8 cellular contexts compared by ENCODE assay signal in genomic region chr6:156886409-156886808, GRCh38.
A peak's percentile ranks its signal among the peaks of the same experiment; 100 is the strongest.
DNase-seq lines count a peak whose midpoint lies in the region; ATAC-seq and TF ChIP-seq lines count a peak whose summit lies in the region.

No MANE protein-coding gene starts in this region.

- intact Hi-C loops in body of pancreas (cut with DNase I) = no loop called here

- H3K9me3 ChIP-seq in body of pancreas = no peaks in the 10 kb centered on the region

- no peaks in the 10 kb centered on the region for H3K36me3 ChIP-seq in body of pancreas (replicated peaks in 1 of 2; ENCODE audit: insufficient read depth in 1 of 2, low read depth in 2 of 2)

- WGBS in body of pancreas, 2 donors = 37 to 61% methylated on average over 8 of the region's 8 CpGs

- peak in 2 of 3 donors; percentile 42 to 45 for TF ChIP-seq POLR2A in body of pancreas (IDR thresholded peaks at IDR 0.05)

- DNase-seq in body of pancreas (peak; percentile 40 to 67 (median 46)), pulmonary artery endothelial cell (ENCODE audit: low read depth, low spot score) (peak; percentile 24), NCI-H1092 (lab: John Stamatoyannopoulos, UW) (no peak), NCI-H2081 (lab: John Stamatoyannopoulos, UW) (no peak), NCI-H69 (lab: John Stamatoyannopoulos, UW) (no peak), NCI-H1436 (lab: John Stamatoyannopoulos, UW) (no peak)

- peaks cover 51% of the 10 kb centered on the region for H3K4me1 ChIP-seq in body of pancreas

- no peak for TF ChIP-seq CTCF in body of pancreas (IDR thresholded peaks at IDR 0.05)

- peak overlapping the region; percentile 50 to 78 (median 72) for H3K27ac ChIP-seq in body of pancreas

- ATAC-seq in GM19455 (IDR thresholded peaks at IDR 0.05; ENCODE audit: unreplicated experiment) (peak; percentile 71), HG03159 (IDR thresholded peaks at IDR 0.05; ENCODE audit: unreplicated experiment) (peak; percentile 73), body of pancreas (peak; percentile 85)

- no peaks in the 10 kb centered on the region for H3K27me3 ChIP-seq in body of pancreas

- H3K4me3 ChIP-seq in body of pancreas = no peak overlapping the region

Comparison
In these comparisons a context has a peak if more than half of its experiments do, and no peak if none do; other contexts are left out.
1. DNase-seq: peak in body of pancreas (4 of 4) and pulmonary artery endothelial cell (single experiment); none in NCI-H1092 (single experiment), NCI-H2081 (0 of 2), NCI-H69 (single experiment) and NCI-H1436 (single experiment).
2. Peak in every context shown above with its lines, with median percentiles within 50 percentile points of each other: ATAC-seq.